ENCODE assay signal across 8 cellular contexts in the genomic region with DNA sequence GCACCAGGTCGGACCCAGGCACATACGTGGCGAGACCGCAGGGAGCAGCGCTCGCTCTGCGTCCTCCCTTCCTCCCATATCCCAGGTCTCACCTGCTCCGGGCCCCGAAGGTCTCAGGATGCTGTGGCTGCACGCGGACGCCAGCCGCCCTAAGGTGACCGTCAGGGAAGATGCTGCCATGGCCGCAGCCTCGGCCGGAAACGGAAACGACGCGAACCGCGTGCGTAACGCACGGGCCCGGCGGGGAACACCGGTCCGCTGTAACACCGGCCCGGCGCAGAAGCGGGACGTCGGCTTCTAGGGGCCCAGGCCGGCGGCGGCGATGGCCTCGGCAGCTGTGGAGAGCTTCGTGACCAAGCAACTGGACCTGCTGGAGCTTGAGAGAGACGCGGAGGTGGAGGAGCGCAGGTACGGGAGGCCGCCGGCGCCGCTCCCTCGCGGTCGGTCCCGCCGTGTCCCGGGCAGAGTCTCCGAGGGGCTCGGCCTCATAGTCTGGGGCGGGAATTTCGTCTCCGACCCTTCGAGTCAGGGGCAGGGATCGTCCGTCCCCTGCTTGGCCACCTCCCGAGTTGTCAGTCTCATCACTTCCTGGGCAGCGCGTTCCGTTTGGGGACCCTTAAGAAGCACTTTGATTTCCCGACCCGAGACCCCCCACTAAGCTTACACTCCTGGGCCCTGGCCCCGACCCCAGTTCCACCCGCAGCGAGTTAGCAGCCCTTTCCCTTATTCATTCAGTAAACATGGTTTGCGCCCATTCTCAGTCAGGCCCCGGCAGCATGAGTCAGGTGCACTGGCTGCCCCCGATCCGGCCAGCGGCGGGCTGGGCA. TPM values are rescaled to one million over a fixed set of nuclear protein-coding genes. Genes with fewer than 3 reads are reported as not detected.
DNase-seq lines count a peak whose midpoint lies in the region; ATAC-seq and TF ChIP-seq lines count a peak whose summit lies in the region.

A gene (plus strand): TSS at position 261 of the 827 bp plus-strand sequence. CDS start 62 bp downstream, at position 323.
A gene (minus strand): TSS at position 202 of the 827 bp plus-strand sequence. CDS start 22 bp downstream, at position 180.

- no peak for TF ChIP-seq CTCF in chondrocyte (IDR thresholded peaks at IDR 0.05)

- H3K4me1 Mint-ChIP-seq in chondrocyte (ENCODE audit: low read depth): peaks cover 36% of the 10 kb centered on the region

- DNase-seq in A172 (ENCODE audit: low spot score): peak; percentile 61
- DNase-seq in NCI-H226: peak; percentile 80
- DNase-seq in activated CD4-positive, alpha-beta T cell treated with anti-CD3 and anti-CD28 coated beads for 1 hour: peak; percentile 81
- peak; percentile 74 for DNase-seq in chondrocyte (ENCODE audit: low spot score)
- peak; percentile 54 for DNase-seq in kidney glomerular epithelial cell (lab: John Stamatoyannopoulos, UW)
- peak; percentile 53 to 75 for DNase-seq in stimulated activated CD4-positive, alpha-beta T cell treated with anti-CD3 and anti-CD28 coated beads, Interleukin-1b, Interleukin-23, amount 100 ng/mL, for 1 hour (ENCODE audit: low read depth in 2 of 2)

- no peaks in the 10 kb centered on the region for H3K27me3 Mint-ChIP-seq in chondrocyte (ENCODE audit: low read depth)

- peak; percentile 98 for TF ChIP-seq POLR2A in GM18526 (IDR thresholded peaks at IDR 0.05; ENCODE audit: extremely low read depth, insufficient read length)

- H3K4me3 Mint-ChIP-seq in chondrocyte (ENCODE audit: unreplicated experiment): peak within 1 kb of the TSS; percentile 99

- H3K9me3 Mint-ChIP-seq in chondrocyte (ENCODE audit: low read depth): no peaks in the 10 kb centered on the region

- peaks cover 20% of the 10 kb centered on the region for H3K36me3 Mint-ChIP-seq in chondrocyte (ENCODE audit: low read depth)

- ATAC-seq in HG03066 (IDR thresholded peaks at IDR 0.05; ENCODE audit: low read depth, unreplicated experiment): peak; percentile 92

- peak within 1 kb of the TSS; percentile 96 for H3K27ac Mint-ChIP-seq in chondrocyte (ENCODE audit: unreplicated experiment)

RNA-seq across cellular contexts. Expression of the first gene that starts in this region (rescaled TPM):
- total RNA-seq in A172 (2014; rRNA removed; shearing (Covaris generic)): 5.7 and 11.8 TPM in 2 replicates
- 17.4 to 21.4 TPM (median 18.1 TPM) in 3 replicates for total RNA-seq in chondrocyte

RNA-seq across cellular contexts. Expression of the second gene that starts in this region (rescaled TPM):
- total RNA-seq in A172 (2014; rRNA removed; shearing (Covaris generic)): 62.6 and 64.7 TPM in 2 replicates
- total RNA-seq in chondrocyte: 31.5 to 41.4 TPM (median 36.9 TPM) in 3 replicates

Comparison
In these comparisons a context has a peak if more than half of its experiments do, and no peak if none do; other contexts are left out.
1. Peak in every context shown above with its lines: DNase-seq and ATAC-seq.